Comparison of ENCODE assay signal across 8 cellular contexts in genomic region chr10:80158598-80159127, GRCh38. TPM values are rescaled to one million over a fixed set of nuclear protein-coding genes. Genes with fewer than 3 reads are reported as not detected.
DNase-seq lines count a peak whose midpoint lies in the region; ATAC-seq and TF ChIP-seq lines count a peak whose summit lies in the region.

No MANE protein-coding gene starts in this region.

- DNase-seq in ELF-1 (ENCODE audit: low read depth, low spot score) (peak; percentile 47), NCI-H510A (lab: John Stamatoyannopoulos, UW) (peak; percentile 7), caudate nucleus (lab: John Stamatoyannopoulos, UW) (peak in 49 of 61 donors; percentile 15 to 94 (median 57)), right lobe of liver (peak in 1 of 3 donors; percentile 57), tibial artery (peak; percentile 94 to 97), OCI-M1 (lab: John Stamatoyannopoulos, UW) (no peak)
- no peak for DNase-seq in stimulated activated CD4-positive, alpha-beta T cell treated with anti-CD3 and anti-CD28 coated beads, Interleukin-15, amount 100 ng/mL, for 24 hours

- WGBS in right lobe of liver (ENCODE audit: insufficient coverage, low coverage, low lambda C conversion rate, missing lambda C conversion rate), result 60% methylated on average over 1 of the region's 14 CpGs

- intact Hi-C loops in right lobe of liver (cut with DNase I) (loop anchor here in 1 of 2 donors (10.0 kb wide), 1 partner anchor 46 kb away; the partner anchor contains the start of gene ANXA11), tibial artery (cut with DNase I; ENCODE audit: low total_unique reads) (loop anchor here (2.0 kb wide), 1 partner anchor 44 kb away; no protein-coding TSS in a partner anchor)

- H3K27me3 ChIP-seq in right lobe of liver (no peaks in the 10 kb centered on the region), tibial artery (no peaks in the 10 kb centered on the region)

- no peak for TF ChIP-seq POLR2A in right lobe of liver (IDR thresholded peaks at IDR 0.05)

- H3K4me1 ChIP-seq in right lobe of liver (no peaks in the 10 kb centered on the region), tibial artery (peaks cover 12 to 68% (median 62%) of the 10 kb centered on the region in 4 donors)

- no peak overlapping the region for H3K4me3 ChIP-seq in right lobe of liver
- H3K4me3 ChIP-seq in tibial artery, result no peak overlapping the region

- H3K36me3 ChIP-seq in right lobe of liver (peaks cover 7 to 83% (median 15%) of the 10 kb centered on the region in 4 donors), tibial artery (peaks cover 9 to 66% (median 56%) of the 10 kb centered on the region in 3 donors)

- H3K9me3 ChIP-seq in right lobe of liver, result no peaks in the 10 kb centered on the region
- no peaks in the 10 kb centered on the region for H3K9me3 ChIP-seq in tibial artery

- ATAC-seq in right lobe of liver (peak; percentile 75 to 81 (median 78)), GM21528 (IDR thresholded peaks at IDR 0.05; ENCODE audit: low FRiP score, unreplicated experiment) (no peak)

- no peak for TF ChIP-seq CTCF in right lobe of liver (IDR thresholded peaks at IDR 0.05)
- TF ChIP-seq CTCF in tibial artery (IDR thresholded peaks at IDR 0.05), result no peak

- H3K27ac ChIP-seq in caudate nucleus (ENCODE audit: low read depth, low read length) (peak overlapping the region; percentile 92), right lobe of liver (peak overlapping the region in 2 of 3 donors; percentile 33 to 51), tibial artery (peak overlapping the region; percentile 81 to 84)

RNA-seq across cellular contexts. Expression of gene PLAC9, which starts 26.1 kb away (rescaled TPM):
- total RNA-seq in right lobe of liver, result 1 to 10 TPM in 4 of 6 experiments, under 1 TPM in 1, not detected in 1; 0.78 to 3.9 (median 2.2) TPM

RNA-seq across cellular contexts. Expression of gene ANXA11, which starts 46.7 kb away (rescaled TPM):
- 100 to 1,000 TPM in 1 of 6 experiments, 10 to 100 TPM in 5; 41.7 to 100 (median 55.6) TPM for total RNA-seq in right lobe of liver

Comparison
In these comparisons a context has a peak if more than half of its experiments do, and no peak if none do; other contexts are left out.
1. DNase-seq: peak in ELF-1 (single experiment), NCI-H510A (single experiment), caudate nucleus (49 of 61) and tibial artery (2 of 2); none in OCI-M1 (single experiment) and stimulated activated CD4-positive, alpha-beta T cell treated with anti-CD3 and anti-CD28 coated beads, Interleukin-15, amount 100 ng/mL, for 24 hours (single experiment).
2. H3K27ac ChIP-seq: peak in every context shown above with its lines; median percentile 92 in caudate nucleus; 82 in tibial artery; 42 in right lobe of liver.